ENCODE assay signal across 7 cellular contexts in genomic region chr16:28317040-28317880, GRCh38. TPM values are rescaled to one million over a fixed set of nuclear protein-coding genes. Genes with fewer than 3 reads are reported as not detected.
A peak's percentile ranks its signal among the peaks of the same experiment; 100 is the strongest.
DNase-seq lines count a peak whose midpoint lies in the region; ATAC-seq and TF ChIP-seq lines count a peak whose summit lies in the region.

No MANE protein-coding gene starts in this region.

- POLR2A ChIA-PET in naive thymus-derived CD4-positive, alpha-beta T cell (lab: Charles Lee), result interaction anchor here (1.0 to 11.7 kb wide), 3 partner anchors 24 to 37 kb away, joined by 3 to 174 read pairs (median 6); no protein-coding TSS in a partner anchor

- CTCF ChIA-PET in naive thymus-derived CD4-positive, alpha-beta T cell (lab: Charles Lee), result interaction anchor here (0.6 to 5.8 kb wide), 17 partner anchors 11 to 181 kb away, joined by 3 to 124 read pairs (median 3); partner anchors contain the start of genes CLN3 and SBK1

- no peaks in the 10 kb centered on the region for H3K9me3 Mint-ChIP-seq in naive thymus-derived CD4-positive, alpha-beta T cell
- no peaks in the 10 kb centered on the region for H3K9me3 Mint-ChIP-seq in stimulated activated effector memory CD8-positive, alpha-beta T cell treated with anti-CD3 and anti-CD28 coated beads, Interleukin-12 subunit alpha, Interleukin-12 subunit beta, amount 100 ng/mL, for 72 hours

- peaks cover 12% of the 10 kb centered on the region for H3K4me1 ChIP-seq in effector memory CD4-positive, alpha-beta T cell (ENCODE audit: control insufficient read depth, insufficient read depth, low read length, poor library complexity, severe bottlenecking)
- H3K4me1 ChIP-seq in naive thymus-derived CD4-positive, alpha-beta T cell (ENCODE audit: control insufficient read depth in 2 of 2, insufficient read depth in 2 of 2, low read length in 2 of 2), result peaks cover 25 to 30% of the 10 kb centered on the region in 2 donors

- peak; percentile 12 for DNase-seq in NCI-H1694 treated with DMSO at 0.1 percent for 48 hours (lab: John Stamatoyannopoulos, UW)
- DNase-seq in activated CD8-positive, alpha-beta memory T cell treated with anti-CD3 and anti-CD28 coated beads for 1 hour (ENCODE audit: extremely low read depth in 1 of 2, low read depth in 1 of 2), result peak; percentile 49 to 65
- DNase-seq in effector memory CD4-positive, alpha-beta T cell, result peak; percentile 41 to 61 (median 60)
- DNase-seq in naive thymus-derived CD4-positive, alpha-beta T cell, result peak; percentile 45 to 82 (median 64)
- DNase-seq in stimulated activated effector memory CD8-positive, alpha-beta T cell treated with anti-CD3 and anti-CD28 coated beads, Interleukin-12 subunit alpha, Interleukin-12 subunit beta, amount 100 ng/mL, for 72 hours (ENCODE audit: low spot score in 2 of 2), result peak; percentile 67 to 89

- TF ChIP-seq CTCF in GM12874 (IDR thresholded peaks at IDR 0.05; ENCODE audit: insufficient read depth, low read depth, low read length), result peak; percentile 92

- peak overlapping the region; percentile 33 to 90 (median 82) for H3K27ac Mint-ChIP-seq in naive thymus-derived CD4-positive, alpha-beta T cell
- H3K27ac Mint-ChIP-seq in stimulated activated effector memory CD8-positive, alpha-beta T cell treated with anti-CD3 and anti-CD28 coated beads, Interleukin-12 subunit alpha, Interleukin-12 subunit beta, amount 100 ng/mL, for 72 hours, result peak overlapping the region; percentile 87

- peak; percentile 84 for ATAC-seq in naive thymus-derived CD4-positive, alpha-beta T cell
- peak; percentile 94 for ATAC-seq in stimulated activated effector memory CD8-positive, alpha-beta T cell treated with anti-CD3 and anti-CD28 coated beads, Interleukin-12 subunit alpha, Interleukin-12 subunit beta, amount 100 ng/mL, for 72 hours
- no peak for ATAC-seq in GM18861 (IDR thresholded peaks at IDR 0.05; ENCODE audit: unreplicated experiment)

- H3K36me3 ChIP-seq in effector memory CD4-positive, alpha-beta T cell (ENCODE audit: control insufficient read depth, insufficient read depth, low read length), result peaks cover 14% of the 10 kb centered on the region
- H3K36me3 ChIP-seq in naive thymus-derived CD4-positive, alpha-beta T cell (ENCODE audit: control insufficient read depth in 2 of 3, insufficient read depth in 3 of 3, low read length in 3 of 3), result peaks cover 0 to 39% (median 12%) of the 10 kb centered on the region in 3 experiments

- H3K4me3 ChIP-seq in effector memory CD4-positive, alpha-beta T cell (ENCODE audit: insufficient read depth, low read depth, low read length, poor library complexity, severe bottlenecking), result no peak overlapping the region
- H3K4me3 ChIP-seq in naive thymus-derived CD4-positive, alpha-beta T cell (ENCODE audit: low read length), result no peak overlapping the region

- H3K27me3 Mint-ChIP-seq in naive thymus-derived CD4-positive, alpha-beta T cell, result no peaks in the 10 kb centered on the region

- H3K27me3 ChIP-seq in effector memory CD4-positive, alpha-beta T cell (replicated peaks; ENCODE audit: control insufficient read depth, insufficient read depth, low read length, poor library complexity, severe bottlenecking), result no peaks in the 10 kb centered on the region
- no peaks in the 10 kb centered on the region for H3K27me3 ChIP-seq in naive thymus-derived CD4-positive, alpha-beta T cell (ENCODE audit: control insufficient read depth in 2 of 2, insufficient read depth in 2 of 2, low read length in 2 of 2)

- peaks cover 8 to 49% (median 28%) of the 10 kb centered on the region in 7 donors for H3K4me1 Mint-ChIP-seq in naive thymus-derived CD4-positive, alpha-beta T cell
- H3K4me1 Mint-ChIP-seq in stimulated activated effector memory CD8-positive, alpha-beta T cell treated with anti-CD3 and anti-CD28 coated beads, Interleukin-12 subunit alpha, Interleukin-12 subunit beta, amount 100 ng/mL, for 72 hours, result peaks cover 42% of the 10 kb centered on the region

- intact Hi-C loops in naive thymus-derived CD4-positive, alpha-beta T cell (cut with micrococcal nuclease), result loop anchor here (1.0 to 2.0 kb wide), 4 partner anchors 39 to 232 kb away; no protein-coding TSS in a partner anchor

- no peaks in the 10 kb centered on the region for H3K9me3 ChIP-seq in effector memory CD4-positive, alpha-beta T cell (ENCODE audit: control insufficient read depth, low read length)
- no peaks in the 10 kb centered on the region for H3K9me3 ChIP-seq in naive thymus-derived CD4-positive, alpha-beta T cell (ENCODE audit: control insufficient read depth in 2 of 3, low read length in 3 of 3)

- H3K4me3 Mint-ChIP-seq in naive thymus-derived CD4-positive, alpha-beta T cell, result peak overlapping the region in 7 of 10 donors; percentile 13 to 63 (median 38)
- H3K4me3 Mint-ChIP-seq in stimulated activated effector memory CD8-positive, alpha-beta T cell treated with anti-CD3 and anti-CD28 coated beads, Interleukin-12 subunit alpha, Interleukin-12 subunit beta, amount 100 ng/mL, for 72 hours, result peak overlapping the region; percentile 29

- no peak overlapping the region for H3K27ac ChIP-seq in effector memory CD4-positive, alpha-beta T cell (ENCODE audit: insufficient read depth, low read length, poor library complexity, severe bottlenecking)
- H3K27ac ChIP-seq in naive thymus-derived CD4-positive, alpha-beta T cell (ENCODE audit: low read depth, low read length), result peak overlapping the region; percentile 38

- H3K36me3 Mint-ChIP-seq in naive thymus-derived CD4-positive, alpha-beta T cell, result peaks cover 0 to 24% (median 12%) of the 10 kb centered on the region in 5 donors
- H3K36me3 Mint-ChIP-seq in stimulated activated effector memory CD8-positive, alpha-beta T cell treated with anti-CD3 and anti-CD28 coated beads, Interleukin-12 subunit alpha, Interleukin-12 subunit beta, amount 100 ng/mL, for 72 hours, result peaks cover 32% of the 10 kb centered on the region

RNA-seq across cellular contexts. Expression of gene SBK1, which starts 24.9 kb away (rescaled TPM):
- 10 to 100 TPM in 4 of 5 experiments, 1 to 10 TPM in 1; 6.0 to 19.9 (median 17.9) TPM for total RNA-seq in naive thymus-derived CD4-positive, alpha-beta T cell
- polyA plus RNA-seq in naive thymus-derived CD4-positive, alpha-beta T cell, result 10 to 100 TPM in 1 of 2 donors, 1 to 10 TPM in 1; 4.2 to 10.0 TPM

RNA-seq across cellular contexts. Expression of gene NPIPB6, which starts 46.0 kb away (rescaled TPM):
- total RNA-seq in naive thymus-derived CD4-positive, alpha-beta T cell, result 1 to 10 TPM; 2.5 to 7.3 (median 5.6) TPM
- polyA plus RNA-seq in naive thymus-derived CD4-positive, alpha-beta T cell, result not detected

Comparison
In these comparisons a context has a peak if more than half of its experiments do, and no peak if none do; other contexts are left out.
1. DNase-seq: peak in every context shown above with its lines; median percentile 78 in stimulated activated effector memory CD8-positive, alpha-beta T cell treated with anti-CD3 and anti-CD28 coated beads, Interleukin-12 subunit alpha, Interleukin-12 subunit beta, amount 100 ng/mL, for 72 hours; 64 in naive thymus-derived CD4-positive, alpha-beta T cell; 60 in effector memory CD4-positive, alpha-beta T cell; 57 in activated CD8-positive, alpha-beta memory T cell treated with anti-CD3 and anti-CD28 coated beads for 1 hour; 12 in NCI-H1694 treated with DMSO at 0.1 percent for 48 hours.